1 cellular context compared by ENCODE assay signal in genomic region chr2:63993130-63993584, GRCh38.
TF ChIP-seq lines count a peak whose summit lies in the region.

No MANE protein-coding gene starts in this region.

TF ChIP-seq in HepG2, 621 proteins besides CTCF, POLR2A, EP300 and RAD21 (continues in another document):
- peak; percentile 47; the same call in 1 of the 2 replicates for TF ChIP-seq PATZ1 (CRISPR knock-in tag; IDR thresholded peaks at IDR 0.05)
- TF ChIP-seq POGK (CRISPR knock-in tag; conservative IDR thresholded peaks at IDR 0.05) = peak; percentile 87
- peak; percentile 58; the same call in 1 of the 2 replicates for TF ChIP-seq HMGXB3 (CRISPR knock-in tag; IDR thresholded peaks at IDR 0.05; ENCODE audit: borderline replicate concordance)
- TF ChIP-seq HNF4A (CRISPR knock-in tag; IDR thresholded peaks at IDR 0.05) = peak; percentile 95
- peak; percentile 92 for TF ChIP-seq GFI1 (CRISPR knock-in tag; IDR thresholded peaks at IDR 0.05; ENCODE audit: borderline replicate concordance)
- peak; percentile 81; the same call in 1 of the 2 replicates for TF ChIP-seq ZNF580 (CRISPR knock-in tag; IDR thresholded peaks at IDR 0.05; ENCODE audit: borderline replicate concordance, low read depth)
- TF ChIP-seq SOX5 (CRISPR knock-in tag; IDR thresholded peaks at IDR 0.05; ENCODE audit: borderline replicate concordance) = peak; percentile 64; the same call in 1 of the 2 replicates
- peak; percentile 83 for TF ChIP-seq NCOA2 (CRISPR knock-in tag; IDR thresholded peaks at IDR 0.05)
- TF ChIP-seq STAT6 (CRISPR knock-in tag; IDR thresholded peaks at IDR 0.05; ENCODE audit: borderline replicate concordance) = 0 out of 2 replicates have a peak, but pooled peaks have one; percentile 9
- peak; percentile 72; the same call in 1 of the 2 replicates for TF ChIP-seq SALL1 (CRISPR knock-in tag; IDR thresholded peaks at IDR 0.05)
- TF ChIP-seq ARID3A (IDR thresholded peaks at IDR 0.05; ENCODE audit: low read depth, low read length) = peak; percentile 80
- peak; percentile 96 for TF ChIP-seq ARID5B (CRISPR knock-in tag; IDR thresholded peaks at IDR 0.05)
- TF ChIP-seq IRF2 (CRISPR knock-in tag; IDR thresholded peaks at IDR 0.05) = peak; percentile 72; the same call in 1 of the 2 replicates
- TF ChIP-seq HMGXB4 (CRISPR knock-in tag; IDR thresholded peaks at IDR 0.05; ENCODE audit: borderline replicate concordance in 1 of 2, low read depth in 1 of 2) = peak in 1 of 2 experiments; percentile 44; a peak in 1 of 4 replicates
- peak; percentile 71; the same call in 1 of the 2 replicates for TF ChIP-seq HMG20A (CRISPR knock-in tag; IDR thresholded peaks at IDR 0.05; ENCODE audit: borderline replicate concordance)
- peak; percentile 75; the same call in 1 of the 2 replicates for TF ChIP-seq ELF3 (CRISPR knock-in tag; IDR thresholded peaks at IDR 0.05)
- TF ChIP-seq ZNF547 (CRISPR knock-in tag; IDR thresholded peaks at IDR 0.05) = 0 out of 2 replicates have a peak, but pooled peaks have one; percentile 11
- TF ChIP-seq TSC22D2 (CRISPR knock-in tag; IDR thresholded peaks at IDR 0.05; ENCODE audit: borderline replicate concordance) = 0 out of 2 replicates have a peak, but pooled peaks have one; percentile 51
- TF ChIP-seq AHDC1 (CRISPR knock-in tag; IDR thresholded peaks at IDR 0.05; ENCODE audit: borderline replicate concordance) = peak; percentile 95
- 0 out of 2 replicates have a peak, but pooled peaks have one; percentile 15 for TF ChIP-seq SOX13 (IDR thresholded peaks at IDR 0.05)
- TF ChIP-seq SOX13 (CRISPR knock-in tag; conservative IDR thresholded peaks at IDR 0.05 in 1 of 2, IDR thresholded peaks at IDR 0.05 in 1 of 2) = peak in 1 of 2 experiments; percentile 73; a peak in 2 of 4 replicates
- peak; percentile 17 for TF ChIP-seq RBM22 (optimal IDR thresholded peaks at IDR 0.05; ENCODE audit: low read length)
- 0 out of 4 replicates have a peak, but pooled peaks of 1 of the 2 experiments have one; percentile 9 for TF ChIP-seq NR2F1 (CRISPR knock-in tag; IDR thresholded peaks at IDR 0.05)
- peak; percentile 80 for TF ChIP-seq MIXL1 (CRISPR knock-in tag; IDR thresholded peaks at IDR 0.05)
